ENCODE assay signal across 7 cellular contexts in the genomic region with DNA sequence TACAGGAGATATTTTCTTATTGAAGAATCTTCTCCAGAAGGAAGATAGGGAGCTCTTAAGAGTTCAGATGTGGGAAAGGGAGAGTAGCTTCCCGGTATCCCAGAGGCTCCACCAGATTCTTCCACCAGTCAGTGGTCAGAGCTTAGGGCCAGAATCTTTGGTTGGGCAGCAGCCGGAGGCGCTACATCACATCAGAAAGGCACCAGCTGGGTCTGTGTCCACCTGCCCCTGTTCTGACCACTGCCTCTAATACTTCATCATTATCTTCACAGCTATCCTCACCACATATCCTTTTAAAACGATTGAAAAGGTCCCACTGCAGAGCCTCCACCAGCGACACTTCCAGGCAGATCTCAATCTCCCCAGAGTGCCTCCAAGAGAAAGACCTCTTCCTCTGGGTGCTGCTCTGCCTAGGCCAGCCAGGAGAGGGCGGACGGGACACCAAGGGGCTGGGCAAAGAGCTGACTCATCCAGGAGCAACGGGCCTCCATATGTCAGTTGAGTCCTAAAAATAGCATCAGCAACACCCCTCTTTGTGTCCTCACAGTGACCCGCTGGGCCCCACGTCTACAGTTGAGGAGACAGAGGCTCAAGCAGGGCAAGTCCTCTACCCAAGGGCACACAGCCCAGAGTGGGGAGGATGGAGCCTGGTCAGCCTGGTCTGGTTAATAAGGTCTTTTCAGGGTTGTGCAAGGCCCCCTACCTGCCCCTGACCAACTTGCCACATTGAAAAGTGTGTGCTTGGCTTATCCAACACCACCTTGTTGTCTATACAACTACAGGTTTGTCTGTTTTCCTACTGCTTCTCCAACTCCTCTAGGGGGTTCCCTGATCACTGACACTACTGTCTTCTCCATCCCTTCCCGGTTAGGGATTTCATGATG.
DNase-seq lines count a peak whose midpoint lies in the region; ATAC-seq, FAIRE-seq and TF ChIP-seq lines count a peak whose summit lies in the region.

No MANE protein-coding gene starts in this region.

- TF ChIP-seq CTCF in HEK293 (tag by site-specific recombination; IDR thresholded peaks at IDR 0.05) (peak; percentile 28), K562 (IDR thresholded peaks at IDR 0.05 in 2 of 3, conservative IDR thresholded peaks at IDR 0.05 in 1 of 3; ENCODE audit: insufficient read depth in 2 of 3, low read depth in 1 of 3, low read length in 3 of 3) (peak; percentile 93 to 97 (median 96)), right lobe of liver (IDR thresholded peaks at IDR 0.05) (peak in 1 of 4 donors; percentile 11)

- DNase-seq in G401 (ENCODE audit: low spot score) = peak; percentile 83
- DNase-seq in NOMO-1 (lab: John Stamatoyannopoulos, UW; ENCODE audit: unreplicated experiment in 2 of 2) = peak; percentile 91 to 94
- DNase-seq in K562 (ENCODE audit: extremely low read depth in 1 of 4, low spot score in 3 of 4) = peak; percentile 94 to 96 (median 94)
- DNase-seq in right lobe of liver = peak in 1 of 3 donors; percentile 37
- DNase-seq in pons (ENCODE audit: low spot score) = no peak

- BruUV-seq in K562 (replicated peaks; lab: Mats Ljungman, UMichigan) = no TSS peak

- in situ Hi-C loops in G401 (cut with HindIII; ENCODE audit: low sequenced_read_pairs) = no loop called here
- in situ Hi-C loops in K562 (cut with MboI) = loop anchor here (5.0 kb wide), 1 partner anchor 95 kb away; no protein-coding TSS in a partner anchor

- H3K9me3 ChIP-seq in HEK293 (ENCODE audit: control insufficient read depth, insufficient read depth, low read depth, low read length) (no peaks in the 10 kb centered on the region), K562 (replicated peaks; ENCODE audit: control insufficient read depth, insufficient read depth, low read depth, low read length) (no peaks in the 10 kb centered on the region), right lobe of liver (no peaks in the 10 kb centered on the region)

- no peaks in the 10 kb centered on the region for H4K20me1 ChIP-seq in K562 (replicated peaks; ENCODE audit: control insufficient read depth, insufficient read depth, low read length)

- H3K79me2 ChIP-seq in K562 (ENCODE audit: control insufficient read depth, insufficient read depth, low read length) = no peaks in the 10 kb centered on the region

- H3K4me3 ChIP-seq in HEK293 (ENCODE audit: low read depth, low read length) (no peak overlapping the region), K562 (no peak overlapping the region), right lobe of liver (no peak overlapping the region)

- TF ChIP-seq POLR2A in K562 (conservative IDR thresholded peaks at IDR 0.05) (peak; percentile 39; the same call in 1 of the 2 replicates), right lobe of liver (IDR thresholded peaks at IDR 0.05) (no peak)

- WGBS in K562 (ENCODE audit: insufficient coverage, low coverage, missing lambda C conversion rate) = 19% methylated on average over 11 of the region's 11 CpGs
- WGBS in right lobe of liver (ENCODE audit: insufficient coverage, low coverage, low lambda C conversion rate, missing lambda C conversion rate) = 61% methylated on average over 8 of the region's 11 CpGs

- peak; percentile 99 for FAIRE-seq in K562 (lab: Jason Lieb, UNC)

- no peaks in the 10 kb centered on the region for H3K9me1 ChIP-seq in K562 (ENCODE audit: control insufficient read depth, insufficient read depth, low read length)

- H3K36me3 ChIP-seq in HEK293 (ENCODE audit: control insufficient read depth in 2 of 2, insufficient read depth in 1 of 2, low read length in 2 of 2) (peaks cover 7 to 42% of the 10 kb centered on the region in 2 experiments), K562 (ENCODE audit: control insufficient read depth, insufficient read depth, low read length) (peaks cover 63% of the 10 kb centered on the region), right lobe of liver (no peaks in the 10 kb centered on the region)

- H3K4me1 ChIP-seq in HEK293 (ENCODE audit: control insufficient read depth, insufficient read depth, low read length) (no peaks in the 10 kb centered on the region; the same call in 1 of the 2 replicates), K562 (replicated peaks in 1 of 2; ENCODE audit: control insufficient read depth in 2 of 2, insufficient read depth in 2 of 2, low read length in 2 of 2) (peaks cover 29 to 34% of the 10 kb centered on the region in 2 experiments), right lobe of liver (no peaks in the 10 kb centered on the region)

- peak; percentile 99 for ATAC-seq in K562
- ATAC-seq in right lobe of liver = peak in 3 of 4 donors; percentile 15 to 36 (median 31)
- no peak for ATAC-seq in HG02623 (IDR thresholded peaks at IDR 0.05; ENCODE audit: unreplicated experiment)

- peak overlapping the region; percentile 73 for H2AFZ ChIP-seq in K562 (ENCODE audit: low read depth, low read length)

- intact Hi-C loops in K562 (cut with micrococcal nuclease) (loop anchor here (1.0 to 5.0 kb wide), 3 partner anchors 65 to 98 kb away; partner anchors contain the start of gene ADD2), right lobe of liver (cut with DNase I) (no loop called here)

- POLR2A ChIA-PET in HEK293 (lab: Yijun Ruan, JAX) = no interaction called here
- POLR2A ChIA-PET in K562 (lab: Yijun Ruan, JAX) = interaction anchor here (0.6 to 1.9 kb wide), 13 partner anchors 10 to 1309 kb away, joined by 3 to 9 read pairs (median 3); partner anchors contain the start of gene ADD2

- peak overlapping the region; percentile 18 to 51; a peak in 3 of 4 replicates for H3K9ac ChIP-seq in K562 (ENCODE audit: insufficient read depth in 1 of 2, low read depth in 2 of 2, low read length in 2 of 2)

- peak; percentile 80 to 84 for TF ChIP-seq RAD21 in K562 (CRISPR knock-in tag; conservative IDR thresholded peaks at IDR 0.05 in 1 of 2, IDR thresholded peaks at IDR 0.05 in 1 of 2)

- H3K27ac ChIP-seq in HEK293 (ENCODE audit: extremely low read depth, low read depth, low read length) = no peak overlapping the region
- peak overlapping the region; percentile 95 for H3K27ac ChIP-seq in K562 (ENCODE audit: extremely low read depth, low read depth, low read length)
- no peak overlapping the region for H3K27ac ChIP-seq in right lobe of liver

- H3K27me3 ChIP-seq in K562 (ENCODE audit: control insufficient read depth in 2 of 2, insufficient read depth in 2 of 2, low read length in 2 of 2) = no peaks in the 10 kb centered on the region
- H3K27me3 ChIP-seq in right lobe of liver = no peaks in the 10 kb centered on the region

- peak; percentile 98 for TF ChIP-seq EP300 in K562 (IDR thresholded peaks at IDR 0.05; ENCODE audit: low read length)

- peak overlapping the region; percentile 52 for H3K4me2 ChIP-seq in K562 (ENCODE audit: insufficient read depth, low read length)

- CTCF ChIA-PET in HEK293 (lab: Yijun Ruan, JAX) (interaction anchor here (0.6 to 2.5 kb wide), 21 partner anchors 10 to 1301 kb away, joined by 3 to 20 read pairs (median 5); partner anchors contain the start of genes ADD2 and ANKRD53), K562 (lab: Yijun Ruan, JAX; ENCODE audit: low intra/inter-chr PET ratio) (interaction anchor here (0.6 to 3.9 kb wide), 4 partner anchors 61 to 257 kb away, joined by 3 to 32 read pairs (median 4); partner anchors contain the start of gene ADD2)

TF ChIP-seq in HEK293, 187 proteins besides CTCF, POLR2A, EP300 and RAD21 (continues in another document):
- TF ChIP-seq KLF8 (tag by site-specific recombination; IDR thresholded peaks at IDR 0.05) = no peak
- TF ChIP-seq ZNF654 (tag by site-specific recombination; IDR thresholded peaks at IDR 0.05; ENCODE audit: low read depth) = 0 out of 2 replicates have a peak, but pooled peaks have one; percentile 5
- TF ChIP-seq HIC1 (tag by site-specific recombination; IDR thresholded peaks at IDR 0.05) = no peak
- 0 out of 2 replicates have a peak, but pooled peaks have one; percentile 31 for TF ChIP-seq KLF16 (tag by site-specific recombination; IDR thresholded peaks at IDR 0.05)
- TF ChIP-seq ZFP69B (tag by site-specific recombination; IDR thresholded peaks at IDR 0.05) = peak; percentile 63; the same call in 1 of the 2 replicates

TF ChIP-seq in K562, 482 proteins besides CTCF, POLR2A, EP300 and RAD21 (continues in another document):
- peak; percentile 73 for TF ChIP-seq CREM (IDR thresholded peaks at IDR 0.05; ENCODE audit: low read depth)
- peak; percentile 98 for TF ChIP-seq ZNF316 (IDR thresholded peaks at IDR 0.05)
- TF ChIP-seq ARID1B (IDR thresholded peaks at IDR 0.05) = peak; percentile 78
- no peak for TF ChIP-seq PBX2 (CRISPR knock-in tag; IDR thresholded peaks at IDR 0.05; ENCODE audit: low read depth)
- TF ChIP-seq PBX2 (tag; conservative IDR thresholded peaks at IDR 0.05; ENCODE audit: low read depth) = peak; percentile 58
- TF ChIP-seq CBX1 (IDR thresholded peaks at IDR 0.05; ENCODE audit: low read depth) = no peak
- TF ChIP-seq ZNF668 (CRISPR knock-in tag; IDR thresholded peaks at IDR 0.05) = peak; percentile 85
- no peak for TF ChIP-seq ZNF717 (CRISPR knock-in tag; IDR thresholded peaks at IDR 0.05)
- TF ChIP-seq CBX5 (IDR thresholded peaks at IDR 0.05; ENCODE audit: borderline replicate concordance, low read depth) = peak; percentile 56; the same call in 1 of the 2 replicates
- TF ChIP-seq ZNF644 (tag; IDR thresholded peaks at IDR 0.05; ENCODE audit: low read depth) = peak; percentile 72
